1 cellular context compared by ENCODE assay signal in the genomic region with DNA sequence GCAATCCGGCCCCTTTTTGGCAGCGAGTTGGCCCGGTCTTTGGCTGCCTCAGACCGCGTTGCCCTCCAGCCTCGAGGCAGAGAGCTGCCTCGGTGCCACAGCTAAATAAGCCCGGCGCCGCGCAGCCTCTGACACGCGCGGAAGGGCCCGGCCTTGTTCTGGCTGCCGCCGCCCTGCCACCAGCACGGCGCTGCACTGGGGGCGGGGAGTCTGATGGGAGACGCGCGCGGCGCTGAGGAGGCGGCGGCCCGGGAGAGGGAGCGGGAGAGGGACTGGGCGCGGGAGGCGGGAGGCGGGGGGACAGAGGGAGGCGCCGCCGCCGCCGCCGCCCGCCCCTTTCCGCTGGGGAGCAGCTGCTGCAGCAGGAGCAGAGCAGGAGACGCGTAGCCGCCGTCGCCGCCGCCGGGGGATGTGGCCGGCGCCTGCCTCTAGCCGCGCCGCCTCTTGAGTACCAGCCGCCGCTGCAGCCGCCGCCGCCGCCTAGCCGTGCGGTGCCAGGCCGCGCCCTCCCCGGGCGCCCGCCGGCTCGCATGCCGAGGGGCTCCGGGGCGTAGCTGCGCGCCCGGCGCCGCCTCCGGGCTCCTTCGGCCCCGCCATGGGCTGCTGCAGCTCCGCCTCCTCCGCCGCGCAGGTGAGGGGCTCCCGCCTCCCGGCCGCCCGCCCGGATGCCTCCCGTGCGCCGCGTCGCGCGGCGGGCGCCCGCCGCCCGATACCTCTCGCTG.
TF ChIP-seq lines count a peak whose summit lies in the region.

Gene SLC44A1 (plus strand): TSS at position 378 of the 722 bp plus-strand sequence. CDS start 218 bp downstream, at position 596.

TF ChIP-seq in SK-N-SH, 30 proteins besides CTCF, POLR2A, EP300 and RAD21 (continued from another document):
- TF ChIP-seq REST (IDR thresholded peaks at IDR 0.05; ENCODE audit: low read depth, low read length) (no peak), EZH2phosphoT487 (IDR thresholded peaks at IDR 0.05; ENCODE audit: borderline replicate concordance, low read depth) (no peak), FOXM1 (IDR thresholded peaks at IDR 0.05; ENCODE audit: low read depth) (no peak), JUND (IDR thresholded peaks at IDR 0.05) (no peak), CHD2 (IDR thresholded peaks at IDR 0.05; ENCODE audit: low read length, partially characterized antibody) (peak; percentile 89), FOXJ3 (CRISPR knock-in tag; IDR thresholded peaks at IDR 0.05) (peak; percentile 89), SMC3 (IDR thresholded peaks at IDR 0.05; ENCODE audit: low read depth, low read length) (no peak), ZBTB33 (IDR thresholded peaks at IDR 0.05; ENCODE audit: borderline replicate concordance, low read depth) (no peak), MXI1 (IDR thresholded peaks at IDR 0.05; ENCODE audit: low read depth, low read length) (peak; percentile 80), NRF1 (IDR thresholded peaks at IDR 0.05; ENCODE audit: low read depth, low read length) (0 out of 2 replicates have a peak, but pooled peaks have one; percentile 9), RCOR1 (IDR thresholded peaks at IDR 0.05; ENCODE audit: low read length) (peak; percentile 62; the same call in 1 of the 2 replicates), YY1 (IDR thresholded peaks at IDR 0.05; ENCODE audit: low read depth) (peak; percentile 83), ELF1 (IDR thresholded peaks at IDR 0.05) (no peak; the same call in 1 of the 2 replicates), MEF2A (IDR thresholded peaks at IDR 0.05; ENCODE audit: borderline replicate concordance, low read depth) (peak; percentile 25; the same call in 1 of the 2 replicates), FOSL2 (IDR thresholded peaks at IDR 0.05; ENCODE audit: borderline replicate concordance, low read depth) (no peak)
- TF ChIP-seq, protein P1, sequence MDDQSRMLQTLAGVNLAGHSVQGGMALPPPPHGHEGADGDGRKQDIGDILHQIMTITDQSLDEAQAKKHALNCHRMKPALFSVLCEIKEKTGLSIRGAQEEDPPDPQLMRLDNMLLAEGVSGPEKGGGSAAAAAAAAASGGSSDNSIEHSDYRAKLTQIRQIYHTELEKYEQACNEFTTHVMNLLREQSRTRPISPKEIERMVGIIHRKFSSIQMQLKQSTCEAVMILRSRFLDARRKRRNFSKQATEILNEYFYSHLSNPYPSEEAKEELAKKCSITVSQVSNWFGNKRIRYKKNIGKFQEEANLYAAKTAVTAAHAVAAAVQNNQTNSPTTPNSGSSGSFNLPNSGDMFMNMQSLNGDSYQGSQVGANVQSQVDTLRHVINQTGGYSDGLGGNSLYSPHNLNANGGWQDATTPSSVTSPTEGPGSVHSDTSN (IDR thresholded peaks at IDR 0.05) = peak; percentile 40
- TF ChIP-seq, protein P2, sequence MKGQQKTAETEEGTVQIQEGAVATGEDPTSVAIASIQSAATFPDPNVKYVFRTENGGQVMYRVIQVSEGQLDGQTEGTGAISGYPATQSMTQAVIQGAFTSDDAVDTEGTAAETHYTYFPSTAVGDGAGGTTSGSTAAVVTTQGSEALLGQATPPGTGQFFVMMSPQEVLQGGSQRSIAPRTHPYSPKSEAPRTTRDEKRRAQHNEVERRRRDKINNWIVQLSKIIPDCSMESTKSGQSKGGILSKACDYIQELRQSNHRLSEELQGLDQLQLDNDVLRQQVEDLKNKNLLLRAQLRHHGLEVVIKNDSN (IDR thresholded peaks at IDR 0.05; ENCODE audit: borderline replicate concordance, low read depth) = peak; percentile 36; the same call in 1 of the 2 replicates
